In the genomic region with DNA sequence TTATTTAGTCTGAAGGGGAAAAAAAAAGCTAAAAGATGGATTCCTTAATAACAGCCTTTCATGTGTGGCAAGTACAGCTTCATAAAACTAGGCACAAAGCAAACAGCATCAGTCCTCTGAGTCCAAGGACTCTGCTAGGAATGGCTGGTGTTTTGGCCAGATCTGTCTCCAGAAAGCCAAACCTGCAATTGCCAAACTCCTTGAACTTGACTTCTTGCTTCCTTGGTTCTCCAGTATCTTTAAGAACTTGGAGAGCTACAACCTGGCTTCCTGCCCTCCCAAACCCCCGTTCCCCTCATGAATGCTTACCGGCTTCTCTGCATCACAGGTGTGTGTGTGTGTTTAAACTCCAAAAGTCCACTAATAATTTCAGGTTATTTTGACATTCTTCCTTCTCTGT, we compare ENCODE assay signal across 15 cellular contexts. TPM values are rescaled to one million over a fixed set of nuclear protein-coding genes. Genes with fewer than 3 reads are reported as not detected.
A peak's percentile ranks its signal among the peaks of the same experiment; 100 is the strongest.
DNase-seq lines count a peak whose midpoint lies in the region; ATAC-seq and TF ChIP-seq lines count a peak whose summit lies in the region.
"Had no signal": no experiment of that assay in that cellular context is flagged by ENCODE, and none has a peak within 500 bp of the region (broad histone marks: within the 10 kb centered on the region; RNA-seq: fewer than 3 reads in every experiment).

No MANE protein-coding gene starts in this region.

- no peaks in the 10 kb centered on the region for H3K9me2 ChIP-seq in PC-3 (replicated peaks; ENCODE audit: low read length)

- H3K4me2 ChIP-seq in PC-3 (ENCODE audit: low read length) (peak overlapping the region; percentile 97), parathyroid adenoma (ENCODE audit: low read length) (no peak overlapping the region), neural progenitor cell (no peak overlapping the region)

- POLR2A ChIA-PET in AG04449 (lab: Yijun Ruan, JAX) (no interaction called here), PC-3 (lab: Charles Lee; ENCODE audit: unreplicated experiment) (interaction anchor here (0.6 kb wide), 1 partner anchor 98 kb away, joined by 6 read pairs; no protein-coding TSS in a partner anchor)
- POLR2A ChIA-PET in activated CD4-positive, alpha-beta T cell treated with anti-CD3 and anti-CD28 coated beads for 36 hours (lab: Charles Lee) = no interaction called here

- H3K79me2 ChIP-seq in PC-3 (ENCODE audit: low read length) (peaks cover 61% of the 10 kb centered on the region), parathyroid adenoma (no peaks in the 10 kb centered on the region), neural progenitor cell (ENCODE audit: low read depth) (no peaks in the 10 kb centered on the region)

- H3K36me3 Mint-ChIP-seq in activated CD4-positive, alpha-beta T cell treated with anti-CD3 and anti-CD28 coated beads for 36 hours (ENCODE audit: low read depth) = no peaks in the 10 kb centered on the region
- no peaks in the 10 kb centered on the region for H3K36me3 Mint-ChIP-seq in neural progenitor cell

- H3K4me1 Mint-ChIP-seq in activated CD4-positive, alpha-beta T cell treated with anti-CD3 and anti-CD28 coated beads for 36 hours = peaks cover 15% of the 10 kb centered on the region
- peaks cover 9% of the 10 kb centered on the region for H3K4me1 Mint-ChIP-seq in neural progenitor cell

- no peak for TF ChIP-seq CTCF in AG04449 (IDR thresholded peaks at IDR 0.05; ENCODE audit: insufficient read depth, low read length, missing control alignments)
- TF ChIP-seq CTCF in PC-3 (conservative IDR thresholded peaks at IDR 0.05; ENCODE audit: low read depth, low read length) = no peak
- no peak for TF ChIP-seq CTCF in esophagus muscularis mucosa (IDR thresholded peaks at IDR 0.05)
- TF ChIP-seq CTCF in parathyroid adenoma (IDR thresholded peaks at IDR 0.05) = no peak
- TF ChIP-seq CTCF in neural progenitor cell (IDR thresholded peaks at IDR 0.05) = no peak

- 0 out of 2 replicates have a peak, but pooled peaks cover 4% of the 10 kb centered on the region for H3K36me3 ChIP-seq in PC-3 (ENCODE audit: low read depth, low read length)
- no peaks in the 10 kb centered on the region for H3K36me3 ChIP-seq in esophagus muscularis mucosa
- no peaks in the 10 kb centered on the region for H3K36me3 ChIP-seq in parathyroid adenoma (ENCODE audit: control insufficient read depth, insufficient read depth, low read length)
- no peaks in the 10 kb centered on the region for H3K36me3 ChIP-seq in neural progenitor cell

- ATAC-seq in PC-3 (no peak), sciatic nerve (no peak)
- no peak for ATAC-seq in activated CD4-positive, alpha-beta T cell treated with anti-CD3 and anti-CD28 coated beads for 36 hours
- ATAC-seq: effector memory CD8-positive, alpha-beta T cell; GM12878 had no signal

- H3K27me3 Mint-ChIP-seq in activated CD4-positive, alpha-beta T cell treated with anti-CD3 and anti-CD28 coated beads for 36 hours = peaks cover 49% of the 10 kb centered on the region
- peaks cover 2% of the 10 kb centered on the region for H3K27me3 Mint-ChIP-seq in neural progenitor cell (ENCODE audit: insufficient read depth, low read depth)

- H3K4me1 ChIP-seq in PC-3 (ENCODE audit: insufficient read depth, low read length) (peaks cover 70% of the 10 kb centered on the region), esophagus muscularis mucosa (peaks cover 34 to 74% (median 72%) of the 10 kb centered on the region in 4 donors), parathyroid adenoma (peaks cover 7% of the 10 kb centered on the region), neural progenitor cell (peaks cover 6% of the 10 kb centered on the region)

- no peak for TF ChIP-seq POLR2A in esophagus muscularis mucosa (IDR thresholded peaks at IDR 0.05; ENCODE audit: low read depth)

- no peak overlapping the region for H3K4me3 Mint-ChIP-seq in activated CD4-positive, alpha-beta T cell treated with anti-CD3 and anti-CD28 coated beads for 36 hours
- H3K4me3 Mint-ChIP-seq in neural progenitor cell = no peak overlapping the region
- H3K4me3 Mint-ChIP-seq: effector memory CD8-positive, alpha-beta T cell had no signal

- H3F3A ChIP-seq in PC-3 (ENCODE audit: low read length, unreplicated experiment) (peaks cover 14% of the 10 kb centered on the region), neural progenitor cell (ENCODE audit: low read depth) (peaks cover 17% of the 10 kb centered on the region)

- TF ChIP-seq EP300 in esophagus muscularis mucosa (IDR thresholded peaks at IDR 0.05) = no peak

- no peaks in the 10 kb centered on the region for H3K9me3 Mint-ChIP-seq in activated CD4-positive, alpha-beta T cell treated with anti-CD3 and anti-CD28 coated beads for 36 hours (ENCODE audit: low read depth)
- no peaks in the 10 kb centered on the region for H3K9me3 Mint-ChIP-seq in neural progenitor cell
- H3K9me3 Mint-ChIP-seq: activated CD4-positive, alpha-beta T cell treated with anti-CD3 and anti-CD28 coated beads, Interleukin-2, amount 10 ng/mL, durations not matched to agents 24 days and 14 days had no signal

- H3K9me3 ChIP-seq in PC-3 (ENCODE audit: low read length) = no peaks in the 10 kb centered on the region
- no peaks in the 10 kb centered on the region for H3K9me3 ChIP-seq in esophagus muscularis mucosa
- no peaks in the 10 kb centered on the region for H3K9me3 ChIP-seq in parathyroid adenoma (ENCODE audit: control insufficient read depth, low read length)
- no peaks in the 10 kb centered on the region for H3K9me3 ChIP-seq in neural progenitor cell (ENCODE audit: low read depth)

- H2AFZ ChIP-seq in PC-3 (ENCODE audit: low read length) = no peak overlapping the region
- peak overlapping the region; percentile 31 for H2AFZ ChIP-seq in parathyroid adenoma
- no peak overlapping the region for H2AFZ ChIP-seq in neural progenitor cell (replicated peaks)

- H3K27ac ChIP-seq in PC-3 (ENCODE audit: low read length) (peak overlapping the region; percentile 89), esophagus muscularis mucosa (replicated peaks in 1 of 4) (peak overlapping the region; percentile 91 to 99 (median 96)), parathyroid adenoma (no peak overlapping the region), neural progenitor cell (no peak overlapping the region)

- CTCF ChIA-PET in AG04449 (lab: Yijun Ruan, JAX) = interaction anchor here (0.6 to 7.4 kb wide), 5 partner anchors 23 to 97 kb away, joined by 3 to 52 read pairs (median 5); no protein-coding TSS in a partner anchor
- CTCF ChIA-PET in PC-3 (lab: Charles Lee) = no interaction called here
- CTCF ChIA-PET in activated CD4-positive, alpha-beta T cell treated with anti-CD3 and anti-CD28 coated beads for 36 hours (lab: Charles Lee) = interaction anchor here (1.4 kb wide), 1 partner anchor 97 kb away, joined by 3 read pairs; no protein-coding TSS in a partner anchor

- WGBS in esophagus muscularis mucosa = 66% methylated on average over 2 of the region's 2 CpGs

- H3K9ac ChIP-seq in PC-3 (ENCODE audit: low read length) = peak overlapping the region; percentile 86
- H3K9ac ChIP-seq in parathyroid adenoma = no peak overlapping the region
- no peak overlapping the region for H3K9ac ChIP-seq in neural progenitor cell

- H3K27ac Mint-ChIP-seq in activated CD4-positive, alpha-beta T cell treated with anti-CD3 and anti-CD28 coated beads for 36 hours = no peak overlapping the region
- H3K27ac Mint-ChIP-seq in neural progenitor cell = no peak overlapping the region
- H3K27ac Mint-ChIP-seq: activated CD4-positive, alpha-beta T cell treated with anti-CD3 and anti-CD28 coated beads, Interleukin-2, amount 10 ng/mL, durations not matched to agents 24 days and 14 days; effector memory CD8-positive, alpha-beta T cell had no signal

- intact Hi-C loops in PC-3 (cut with micrococcal nuclease) (no loop called here), esophagus muscularis mucosa (cut with DNase I) (no loop called here), sciatic nerve (cut with DNase I) (no loop called here)
- intact Hi-C loops in activated CD4-positive, alpha-beta T cell treated with anti-CD3 and anti-CD28 coated beads for 36 hours (cut with DNase I, micrococcal nuclease) = no loop called here

- DNase-seq in AG04449 (ENCODE audit: low read depth, low spot score) (no peak), PC-3 (peak; percentile 38), esophagus muscularis mucosa (ENCODE audit: extremely low spot score) (no peak), neural progenitor cell (ENCODE audit: low spot score) (no peak), putamen (ENCODE audit: low spot score) (no peak), sciatic nerve (ENCODE audit: low spot score) (no peak)
- DNase-seq in activated CD4-positive, alpha-beta T cell treated with anti-CD3 and anti-CD28 coated beads for 36 hours = no peak
- DNase-seq: activated CD4-positive, alpha-beta T cell treated with anti-CD3 and anti-CD28 coated beads, Interleukin-2, amount 10 ng/mL, durations not matched to agents 24 days and 14 days; anterior cingulate cortex; DMS79; effector memory CD8-positive, alpha-beta T cell; hypothalamus; stimulated activated CD4-positive, alpha-beta T cell treated with anti-CD3 and anti-CD28 coated beads, Interleukin-1b, Interleukin-23, amount 100 ng/mL, for 48 hours had no signal

- no TSS peak for BruUV-seq in PC-3 (replicated peaks; lab: Mats Ljungman, UMichigan)

- H3K27me3 ChIP-seq in PC-3 (ENCODE audit: low read length) (no peaks in the 10 kb centered on the region), esophagus muscularis mucosa (no peaks in the 10 kb centered on the region), parathyroid adenoma (ENCODE audit: control insufficient read depth, insufficient read depth, low read length) (no peaks in the 10 kb centered on the region), neural progenitor cell (peaks cover 24% of the 10 kb centered on the region)

- peak overlapping the region; percentile 9 for H3K4me3 ChIP-seq in AG04449 (ENCODE audit: low read depth, low read length)
- H3K4me3 ChIP-seq in PC-3 (ENCODE audit: low read length) = peak overlapping the region; percentile 79
- H3K4me3 ChIP-seq in esophagus muscularis mucosa = peak overlapping the region in 2 of 4 donors; percentile 83 to 89
- no peak overlapping the region for H3K4me3 ChIP-seq in parathyroid adenoma (ENCODE audit: low read depth, low read length)
- no peak overlapping the region for H3K4me3 ChIP-seq in neural progenitor cell
- H3K4me3 ChIP-seq: GM12878 had no signal

- H4K20me1 ChIP-seq in PC-3 (ENCODE audit: low read length) (peaks cover 25% of the 10 kb centered on the region), neural progenitor cell (ENCODE audit: low read depth) (no peaks in the 10 kb centered on the region)

RNA-seq across cellular contexts. Expression of gene PLOD2, which starts 1.6 kb away (rescaled TPM):
- total RNA-seq in PC-3 (2014; rRNA removed) (76.1 and 84.8 TPM in 2 replicates), esophagus muscularis mucosa (10 to 100 TPM; 48.2 to 84.7 (median 54.9) TPM), neural progenitor cell (ENCODE audit: low replicate concordance) (8.3 and 29.2 TPM in 2 replicates), sciatic nerve (37.2 TPM)
- total RNA-seq in activated CD4-positive, alpha-beta T cell treated with anti-CD3 and anti-CD28 coated beads for 36 hours = 1 to 10 TPM; 1.1 to 1.3 TPM

Comparison
In these comparisons a context has a peak if more than half of its experiments do, and no peak if none do; other contexts are left out.
1. H3K4me3 ChIP-seq: peak in AG04449 (single experiment) and PC-3 (single experiment); none in parathyroid adenoma (single experiment) and neural progenitor cell (single experiment).
2. H3K27ac ChIP-seq: peak in PC-3 (single experiment) and esophagus muscularis mucosa (4 of 4); none in parathyroid adenoma (single experiment) and neural progenitor cell (single experiment).